In genomic region chr15:33043636-33044035, GRCh38 we compare ENCODE assay signal across 2 cellular contexts.
TF ChIP-seq lines count a peak whose summit lies in the region.

No MANE protein-coding gene starts in this region.

TF ChIP-seq in SK-N-SH treated with all-trans-retinoic acid at 6 μM for 48 hours, 23 proteins besides CTCF, POLR2A, EP300 and RAD21:
- no peak for TF ChIP-seq ESRRG (CRISPR knock-in tag; IDR thresholded peaks at IDR 0.05)
- TF ChIP-seq ZFP30 (CRISPR knock-in tag; IDR thresholded peaks at IDR 0.05) = no peak
- TF ChIP-seq PATZ1 (CRISPR knock-in tag; IDR thresholded peaks at IDR 0.05; ENCODE audit: borderline replicate concordance) = no peak
- TF ChIP-seq TOX (CRISPR knock-in tag; IDR thresholded peaks at IDR 0.05; ENCODE audit: borderline replicate concordance) = no peak
- no peak for TF ChIP-seq ISL1 (CRISPR knock-in tag; IDR thresholded peaks at IDR 0.05)
- TF ChIP-seq PPARA (CRISPR knock-in tag; IDR thresholded peaks at IDR 0.05; ENCODE audit: borderline replicate concordance) = no peak
- no peak for TF ChIP-seq ZFP3 (CRISPR knock-in tag; IDR thresholded peaks at IDR 0.05)
- no peak for TF ChIP-seq RARB (CRISPR knock-in tag; IDR thresholded peaks at IDR 0.05)
- TF ChIP-seq TCF4 (CRISPR knock-in tag; IDR thresholded peaks at IDR 0.05; ENCODE audit: borderline replicate concordance) = no peak
- TF ChIP-seq SNAI2 (CRISPR knock-in tag; IDR thresholded peaks at IDR 0.05) = no peak
- no peak for TF ChIP-seq ZNF565 (CRISPR knock-in tag; conservative IDR thresholded peaks at IDR 0.05; ENCODE audit: low read depth)
- no peak for TF ChIP-seq ZNF70 (CRISPR knock-in tag; IDR thresholded peaks at IDR 0.05)
- no peak for TF ChIP-seq OSR1 (CRISPR knock-in tag; IDR thresholded peaks at IDR 0.05)
- TF ChIP-seq, protein P1, sequence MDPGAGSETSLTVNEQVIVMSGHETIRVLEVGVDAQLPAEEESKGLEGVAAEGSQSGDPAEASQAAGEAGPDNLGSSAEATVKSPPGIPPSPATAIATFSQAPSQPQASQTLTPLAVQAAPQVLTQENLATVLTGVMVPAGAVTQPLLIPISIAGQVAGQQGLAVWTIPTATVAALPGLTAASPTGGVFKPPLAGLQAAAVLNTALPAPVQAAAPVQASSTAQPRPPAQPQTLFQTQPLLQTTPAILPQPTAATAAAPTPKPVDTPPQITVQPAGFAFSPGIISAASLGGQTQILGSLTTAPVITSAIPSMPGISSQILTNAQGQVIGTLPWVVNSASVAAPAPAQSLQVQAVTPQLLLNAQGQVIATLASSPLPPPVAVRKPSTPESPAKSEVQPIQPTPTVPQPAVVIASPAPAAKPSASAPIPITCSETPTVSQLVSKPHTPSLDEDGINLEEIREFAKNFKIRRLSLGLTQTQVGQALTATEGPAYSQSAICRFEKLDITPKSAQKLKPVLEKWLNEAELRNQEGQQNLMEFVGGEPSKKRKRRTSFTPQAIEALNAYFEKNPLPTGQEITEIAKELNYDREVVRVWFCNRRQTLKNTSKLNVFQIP (CRISPR knock-in tag; IDR thresholded peaks at IDR 0.05; ENCODE audit: borderline replicate concordance, low read depth) = no peak
- no peak for TF ChIP-seq ZC3H10 (CRISPR knock-in tag; IDR thresholded peaks at IDR 0.05)
- TF ChIP-seq GLIS3 (CRISPR knock-in tag; IDR thresholded peaks at IDR 0.05) = no peak
- TF ChIP-seq, protein P2, sequence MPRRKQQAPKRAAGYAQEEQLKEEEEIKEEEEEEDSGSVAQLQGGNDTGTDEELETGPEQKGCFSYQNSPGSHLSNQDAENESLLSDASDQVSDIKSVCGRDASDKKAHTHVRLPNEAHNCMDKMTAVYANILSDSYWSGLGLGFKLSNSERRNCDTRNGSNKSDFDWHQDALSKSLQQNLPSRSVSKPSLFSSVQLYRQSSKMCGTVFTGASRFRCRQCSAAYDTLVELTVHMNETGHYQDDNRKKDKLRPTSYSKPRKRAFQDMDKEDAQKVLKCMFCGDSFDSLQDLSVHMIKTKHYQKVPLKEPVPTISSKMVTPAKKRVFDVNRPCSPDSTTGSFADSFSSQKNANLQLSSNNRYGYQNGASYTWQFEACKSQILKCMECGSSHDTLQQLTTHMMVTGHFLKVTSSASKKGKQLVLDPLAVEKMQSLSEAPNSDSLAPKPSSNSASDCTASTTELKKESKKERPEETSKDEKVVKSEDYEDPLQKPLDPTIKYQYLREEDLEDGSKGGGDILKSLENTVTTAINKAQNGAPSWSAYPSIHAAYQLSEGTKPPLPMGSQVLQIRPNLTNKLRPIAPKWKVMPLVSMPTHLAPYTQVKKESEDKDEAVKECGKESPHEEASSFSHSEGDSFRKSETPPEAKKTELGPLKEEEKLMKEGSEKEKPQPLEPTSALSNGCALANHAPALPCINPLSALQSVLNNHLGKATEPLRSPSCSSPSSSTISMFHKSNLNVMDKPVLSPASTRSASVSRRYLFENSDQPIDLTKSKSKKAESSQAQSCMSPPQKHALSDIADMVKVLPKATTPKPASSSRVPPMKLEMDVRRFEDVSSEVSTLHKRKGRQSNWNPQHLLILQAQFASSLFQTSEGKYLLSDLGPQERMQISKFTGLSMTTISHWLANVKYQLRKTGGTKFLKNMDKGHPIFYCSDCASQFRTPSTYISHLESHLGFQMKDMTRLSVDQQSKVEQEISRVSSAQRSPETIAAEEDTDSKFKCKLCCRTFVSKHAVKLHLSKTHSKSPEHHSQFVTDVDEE (CRISPR knock-in tag; IDR thresholded peaks at IDR 0.05) = no peak
- no peak for TF ChIP-seq CSDC2 (CRISPR knock-in tag; IDR thresholded peaks at IDR 0.05)
- no peak for TF ChIP-seq ARNTL (CRISPR knock-in tag; IDR thresholded peaks at IDR 0.05; ENCODE audit: borderline replicate concordance, low read depth)
- no peak for TF ChIP-seq BACH2 (CRISPR knock-in tag; IDR thresholded peaks at IDR 0.05; ENCODE audit: borderline replicate concordance)

TF ChIP-seq in SK-N-SH, 30 proteins besides CTCF, POLR2A, EP300 and RAD21:
- TF ChIP-seq RFX5 (IDR thresholded peaks at IDR 0.05; ENCODE audit: low read length) = no peak
- TF ChIP-seq NRF1 (IDR thresholded peaks at IDR 0.05; ENCODE audit: low read depth, low read length) = no peak
- no peak for TF ChIP-seq CHD2 (IDR thresholded peaks at IDR 0.05; ENCODE audit: low read length, partially characterized antibody)
- TF ChIP-seq FOXJ3 (CRISPR knock-in tag; IDR thresholded peaks at IDR 0.05) = no peak
- TF ChIP-seq FOSL2 (IDR thresholded peaks at IDR 0.05; ENCODE audit: borderline replicate concordance, low read depth) = no peak
- TF ChIP-seq MAX (IDR thresholded peaks at IDR 0.05; ENCODE audit: low read depth) = no peak
- no peak for TF ChIP-seq EZH2phosphoT487 (IDR thresholded peaks at IDR 0.05; ENCODE audit: borderline replicate concordance, low read depth)
- TF ChIP-seq TEAD4 (IDR thresholded peaks at IDR 0.05; ENCODE audit: borderline replicate concordance, insufficient read depth) = no peak
- TF ChIP-seq RXRA (IDR thresholded peaks at IDR 0.05; ENCODE audit: borderline replicate concordance, low read depth) = no peak
